In genomic region chr2:62340981-62341624, GRCh38 we compare ENCODE assay signal across 8 cellular contexts.
DNase-seq lines count a peak whose midpoint lies in the region; ATAC-seq and TF ChIP-seq lines count a peak whose summit lies in the region.

No MANE protein-coding gene starts in this region.

- peaks cover 4% of the 10 kb centered on the region for H3K4me1 ChIP-seq in right cardiac atrium (ENCODE audit: control insufficient read depth, insufficient read depth, low read length)

- no peak for TF ChIP-seq CTCF in GM10266 (IDR thresholded peaks at IDR 0.05; ENCODE audit: control insufficient read depth, insufficient read depth, low read depth, missing control alignments)

- ATAC-seq in HG02852 (IDR thresholded peaks at IDR 0.05; ENCODE audit: unreplicated experiment) (peak; percentile 43), right cardiac atrium (peak; percentile 67 to 84), HG03025 (IDR thresholded peaks at IDR 0.05; ENCODE audit: low FRiP score, unreplicated experiment) (no peak)

- H3K4me3 ChIP-seq in right cardiac atrium (ENCODE audit: low read length): no peak overlapping the region

- peak overlapping the region; percentile 39 for H3K27ac ChIP-seq in right cardiac atrium (ENCODE audit: low read length)

- DNase-seq in GM10266 (ENCODE audit: extremely low spot score) (peak; percentile 21), NCI-H69 (lab: John Stamatoyannopoulos, UW) (peak; percentile 60), right cardiac atrium (peak in 2 of 3 donors; percentile 31 to 56), NOMO-1 (lab: John Stamatoyannopoulos, UW; ENCODE audit: unreplicated experiment in 2 of 2) (no peak), COLO829 (ENCODE audit: low spot score) (no peak), GDM1 (lab: John Stamatoyannopoulos, UW) (no peak)

- intact Hi-C loops in right cardiac atrium (cut with DNase I): no loop called here

- H3K27me3 ChIP-seq in right cardiac atrium (ENCODE audit: control insufficient read depth, insufficient read depth): no peaks in the 10 kb centered on the region

- H3K9me3 ChIP-seq in right cardiac atrium (ENCODE audit: control insufficient read depth, low read length): no peaks in the 10 kb centered on the region

- 61% methylated on average over 5 of the region's 5 CpGs for WGBS in right cardiac atrium

Comparison
In these comparisons a context has a peak if more than half of its experiments do, and no peak if none do; other contexts are left out.
1. DNase-seq: peak in GM10266 (single experiment), NCI-H69 (single experiment) and right cardiac atrium (2 of 3); none in NOMO-1 (0 of 2), COLO829 (single experiment) and GDM1 (single experiment).